In genomic region chr11:46826310-46827044, GRCh38 we compare ENCODE assay signal across 8 cellular contexts. TPM values are rescaled to one million over a fixed set of nuclear protein-coding genes. Genes with fewer than 3 reads are reported as not detected.
DNase-seq lines count a peak whose midpoint lies in the region; ATAC-seq and TF ChIP-seq lines count a peak whose summit lies in the region.

No MANE protein-coding gene starts in this region.

- peak overlapping the region; percentile 10 for H3K4me3 ChIP-seq in mucosa of descending colon

- no peaks in the 10 kb centered on the region for H3K36me3 ChIP-seq in mucosa of descending colon (ENCODE audit: low read depth)

- no peak for TF ChIP-seq CTCF in mucosa of descending colon (IDR thresholded peaks at IDR 0.05)

- intact Hi-C loops in mucosa of descending colon (cut with DNase I, micrococcal nuclease): no loop called here

- DNase-seq in NCI-H1436 (lab: John Stamatoyannopoulos, UW): peak; percentile 60
- DNase-seq in NCI-H1436 treated with DMSO at 0.1 percent for 48 hours (lab: John Stamatoyannopoulos, UW): no peak
- DNase-seq in NCI-H82 treated with DMSO at 0.1 percent for 48 hours (lab: John Stamatoyannopoulos, UW; ENCODE audit: unreplicated experiment): peak; percentile 24
- DNase-seq in activated T-cell treated with anti-CD3 and anti-CD28 coated beads, Interleukin-2, amount 50 U/mL, for 1 hour: peak; percentile 75
- peak; percentile 83 to 87 for DNase-seq in erythroblast (lab: John Stamatoyannopoulos, UW)
- peak; percentile 85 to 90 (median 87) for DNase-seq in mucosa of descending colon
- DNase-seq in stimulated activated CD8-positive, alpha-beta memory T cell treated with anti-CD3 and anti-CD28 coated beads, Interleukin-4, amount 100 ng/mL, for 1 hour (ENCODE audit: low read depth in 2 of 2, low spot score in 1 of 2): peak; percentile 32 to 45

- peaks cover 9% of the 10 kb centered on the region for H3K4me1 ChIP-seq in mucosa of descending colon (ENCODE audit: low read depth)

- peak; percentile 89 for ATAC-seq in HG03025 (IDR thresholded peaks at IDR 0.05; ENCODE audit: low FRiP score, unreplicated experiment)
- peak; percentile 100 for ATAC-seq in mucosa of descending colon

- H3K9me3 ChIP-seq in mucosa of descending colon: no peaks in the 10 kb centered on the region

- TF ChIP-seq POLR2A in erythroblast (IDR thresholded peaks at IDR 0.05; ENCODE audit: low read length): no peak

RNA-seq across cellular contexts. Expression of gene CKAP5, which starts 19.6 kb away (rescaled TPM):
- total RNA-seq in mucosa of descending colon: 10 to 100 TPM; 50.3 to 74.5 (median 67.8) TPM
